ENCODE assay signal across 8 cellular contexts in the genomic region with DNA sequence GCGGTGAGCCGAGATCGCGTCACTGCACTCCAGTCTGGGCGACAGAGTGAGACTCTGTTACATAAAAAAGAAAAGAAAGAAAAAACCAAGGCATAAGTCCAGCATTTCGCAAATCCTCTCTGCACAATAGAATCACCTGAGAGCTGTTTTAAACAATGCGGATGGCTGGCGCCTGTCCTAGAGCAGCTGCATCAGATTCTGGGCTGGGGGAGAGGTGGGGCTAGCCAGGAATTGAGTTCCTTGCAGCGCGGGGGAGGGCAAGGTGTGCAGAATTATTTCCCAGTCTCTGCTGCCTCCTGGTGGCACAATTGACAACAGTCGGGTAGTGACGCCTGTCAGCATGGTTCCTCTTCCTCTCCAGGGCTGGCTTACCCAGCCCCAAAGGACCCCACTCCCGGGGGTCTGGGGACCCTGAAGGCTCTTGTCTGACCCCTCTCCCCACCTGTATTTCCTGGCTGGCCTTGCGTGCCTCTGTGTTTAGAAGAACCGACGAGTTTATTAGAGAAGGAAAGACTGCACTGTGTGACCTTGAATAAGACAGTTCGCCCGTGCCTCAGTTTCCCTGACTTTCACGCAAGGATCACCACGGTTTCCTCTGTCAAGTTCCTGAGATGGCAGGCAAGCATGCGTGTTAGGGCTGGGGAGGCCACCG. TPM values are rescaled to one million over a fixed set of nuclear protein-coding genes. Genes with fewer than 3 reads are reported as not detected.
DNase-seq lines count a peak whose midpoint lies in the region; ATAC-seq and TF ChIP-seq lines count a peak whose summit lies in the region.

No MANE protein-coding gene starts in this region.

- POLR2A ChIA-PET in activated B cell treated with CpG ODN at 0.5 μM for 24 hours (lab: Charles Lee): interaction anchor here (0.6 to 4.9 kb wide), 15 partner anchors 13 to 731 kb away, joined by 4 to 124 read pairs (median 11); a partner anchor contains a TSS

- DNase-seq in NCI-H2196 (lab: John Stamatoyannopoulos, UW; ENCODE audit: unreplicated experiment) (peak; percentile 87), activated B cell treated with CpG ODN at 0.5 μM for 24 hours (peak; percentile 75), caudate nucleus (lab: John Stamatoyannopoulos, UW) (peak in 57 of 61 donors; percentile 18 to 90 (median 56)), kidney tubule cell (ENCODE audit: low spot score) (peak; percentile 83)
- peak; percentile 67 to 80 (median 74) for DNase-seq in stimulated activated CD4-positive, alpha-beta T cell treated with anti-CD3 and anti-CD28 coated beads, Interleukin-1b, Interleukin-23, amount 100 ng/mL, for 24 hours (ENCODE audit: low read depth in 4 of 4, low spot score in 1 of 4)

- no peaks in the 10 kb centered on the region for H3K79me2 ChIP-seq in ACC112 (ENCODE audit: control insufficient read depth, insufficient read depth, low read length, unreplicated experiment)

- no peaks in the 10 kb centered on the region for H3K36me3 ChIP-seq in ACC112 (ENCODE audit: insufficient read depth, low read length)

- peaks cover 5% of the 10 kb centered on the region for H3K36me3 Mint-ChIP-seq in activated B cell treated with CpG ODN at 0.5 μM for 24 hours (ENCODE audit: low read depth)

- H3K9me3 Mint-ChIP-seq in activated B cell treated with CpG ODN at 0.5 μM for 24 hours: no peaks in the 10 kb centered on the region

- CTCF ChIA-PET in activated B cell treated with CpG ODN at 0.5 μM for 24 hours (lab: Charles Lee): interaction anchor here (0.8 to 8.3 kb wide), 19 partner anchors 8 to 702 kb away, joined by 3 to 56 read pairs (median 3); a partner anchor contains a TSS

- intact Hi-C loops in activated B cell treated with CpG ODN at 0.5 μM for 24 hours (cut with micrococcal nuclease): loop anchor here (1.0 to 10.0 kb wide), 15 partner anchors 15 to 1193 kb away; a partner anchor contains a TSS

- peak overlapping the region; percentile 48; the same call in 1 of the 2 replicates for H3K4me3 ChIP-seq in ACC112 (ENCODE audit: low read depth, low read length)

- H3K27me3 Mint-ChIP-seq in activated B cell treated with CpG ODN at 0.5 μM for 24 hours: no peaks in the 10 kb centered on the region

- H3K4me1 ChIP-seq in ACC112 (ENCODE audit: control insufficient read depth, insufficient read depth, low read length, unreplicated experiment): no peaks in the 10 kb centered on the region

- H3K4me3 Mint-ChIP-seq in activated B cell treated with CpG ODN at 0.5 μM for 24 hours: peak overlapping the region; percentile 79

- ATAC-seq in GM18867 (IDR thresholded peaks at IDR 0.05; ENCODE audit: unreplicated experiment) (peak; percentile 56), HG03103 (IDR thresholded peaks at IDR 0.05; ENCODE audit: low read depth, unreplicated experiment) (peak; percentile 52), activated B cell treated with CpG ODN at 0.5 μM for 24 hours (ENCODE audit: low read depth) (peak; percentile 58)

- H3K27me3 ChIP-seq in ACC112 (ENCODE audit: insufficient read depth, low read length): no peaks in the 10 kb centered on the region

- H3K4me1 Mint-ChIP-seq in activated B cell treated with CpG ODN at 0.5 μM for 24 hours: peaks cover 52% of the 10 kb centered on the region

- H3K27ac ChIP-seq in ACC112 (ENCODE audit: low read depth, low read length) (no peak overlapping the region), caudate nucleus (ENCODE audit: low read depth, low read length) (no peak overlapping the region)

- H2AFZ ChIP-seq in ACC112 (ENCODE audit: low read length, unreplicated experiment): peak overlapping the region; percentile 52

- TF ChIP-seq CTCF in activated B cell treated with CpG ODN at 0.5 μM for 24 hours (IDR thresholded peaks at IDR 0.05): no peak

- peak overlapping the region; percentile 95 for H3K27ac Mint-ChIP-seq in activated B cell treated with CpG ODN at 0.5 μM for 24 hours

RNA-seq across cellular contexts. Expression of a gene that starts 41.1 kb away (rescaled TPM):
- 449 and 525 TPM in 2 replicates for total RNA-seq in activated B cell treated with CpG ODN at 0.5 μM for 24 hours
